ENCODE assay signal across 9 cellular contexts in the genomic region with DNA sequence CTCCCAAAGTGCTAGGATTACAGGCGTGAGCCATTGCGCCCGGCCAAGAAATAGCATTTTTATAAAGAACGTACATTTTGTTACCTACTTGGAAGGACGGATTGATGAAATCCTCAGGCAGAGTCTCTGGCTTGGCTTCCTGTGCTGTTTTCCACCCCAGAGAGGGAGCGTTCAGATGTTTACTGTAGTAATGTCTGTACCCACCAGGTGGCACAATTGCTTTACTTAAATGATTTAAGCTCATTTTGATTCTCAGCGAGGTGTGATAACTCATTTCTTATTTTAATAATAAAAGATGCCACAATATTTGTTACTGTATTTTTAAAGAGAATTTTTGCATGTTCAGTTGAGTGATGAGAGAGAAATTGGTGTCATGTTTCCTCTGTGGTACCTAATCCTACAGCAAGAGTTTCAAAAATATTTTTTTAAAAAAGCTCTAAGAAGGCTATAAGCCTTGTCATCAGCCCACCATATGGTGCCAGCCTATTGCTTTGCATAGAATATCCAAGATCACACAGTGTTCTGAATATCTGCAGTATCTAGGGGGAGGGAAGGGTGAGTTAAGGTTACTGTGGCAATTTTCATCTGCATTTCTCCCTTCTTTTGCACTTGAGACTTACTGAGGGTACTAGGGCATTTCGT.
DNase-seq lines count a peak whose midpoint lies in the region; ATAC-seq and TF ChIP-seq lines count a peak whose summit lies in the region.
"Had no signal": no experiment of that assay in that cellular context is flagged by ENCODE, and none has a peak within 500 bp of the region (broad histone marks: within the 10 kb centered on the region; RNA-seq: fewer than 3 reads in every experiment).

No MANE protein-coding gene starts in this region.

- H3K9me3 Mint-ChIP-seq in activated T-cell treated with anti-CD3 and anti-CD28 coated beads, Interleukin-2, amount 50 U/mL, for 72 hours = no peaks in the 10 kb centered on the region
- H3K9me3 Mint-ChIP-seq in type B pancreatic cell = no peaks in the 10 kb centered on the region
- H3K9me3 Mint-ChIP-seq: activated naive CD8-positive, alpha-beta T cell treated with anti-CD3 and anti-CD28 coated beads, Interleukin-2, amount 10 ng/mL, durations not matched to agents 7 days and 5 days had no signal

- ATAC-seq in activated T-cell treated with anti-CD3 and anti-CD28 coated beads, Interleukin-2, amount 50 U/mL, for 72 hours (replicated peaks in 1 of 2) = peak; percentile 54 to 61
- no peak for ATAC-seq in GM19452 (IDR thresholded peaks at IDR 0.05; ENCODE audit: unreplicated experiment)

- DNase-seq in DMS153 treated with DMSO at 0.1 percent for 48 hours (lab: John Stamatoyannopoulos, UW; ENCODE audit: unreplicated experiment) (peak; percentile 5), OCI-M1 (lab: John Stamatoyannopoulos, UW) (peak; percentile 84), foreskin fibroblast (peak; percentile 56 to 85), nucleus accumbens (lab: John Stamatoyannopoulos, UW) (peak in 32 of 56 donors; percentile 3 to 76 (median 21)), type B pancreatic cell (ENCODE audit: extremely low spot score, unreplicated experiment) (no peak)
- peak; percentile 82 for DNase-seq in Jurkat, Clone E6-1 (ENCODE audit: low read depth, low spot score)
- DNase-seq in activated T-cell treated with anti-CD3 and anti-CD28 coated beads, Interleukin-2, amount 50 U/mL, for 72 hours = peak; percentile 63 to 65
- DNase-seq: activated naive CD8-positive, alpha-beta T cell treated with anti-CD3 and anti-CD28 coated beads, Interleukin-2, amount 10 ng/mL, durations not matched to agents 7 days and 5 days had no signal

- H3K36me3 Mint-ChIP-seq in activated T-cell treated with anti-CD3 and anti-CD28 coated beads, Interleukin-2, amount 50 U/mL, for 72 hours (ENCODE audit: insufficient read depth in 2 of 2) = no peaks in the 10 kb centered on the region
- no peaks in the 10 kb centered on the region for H3K36me3 Mint-ChIP-seq in type B pancreatic cell

- no peaks in the 10 kb centered on the region for H3K27me3 Mint-ChIP-seq in activated T-cell treated with anti-CD3 and anti-CD28 coated beads, Interleukin-2, amount 50 U/mL, for 72 hours (ENCODE audit: low read depth)
- no peaks in the 10 kb centered on the region for H3K27me3 Mint-ChIP-seq in type B pancreatic cell
- H3K27me3 Mint-ChIP-seq: activated naive CD8-positive, alpha-beta T cell treated with anti-CD3 and anti-CD28 coated beads, Interleukin-2, amount 10 ng/mL, durations not matched to agents 7 days and 5 days had no signal

- H3K4me3 ChIP-seq in Jurkat, Clone E6-1 (ENCODE audit: low read length) = no peak overlapping the region
- H3K4me3 ChIP-seq in foreskin fibroblast (ENCODE audit: low read depth in 1 of 2, low read length in 2 of 2) = no peak overlapping the region

- H3K4me3 Mint-ChIP-seq in activated T-cell treated with anti-CD3 and anti-CD28 coated beads, Interleukin-2, amount 50 U/mL, for 72 hours = no peak overlapping the region
- H3K4me3 Mint-ChIP-seq in type B pancreatic cell = no peak overlapping the region
- H3K4me3 Mint-ChIP-seq: activated naive CD8-positive, alpha-beta T cell treated with anti-CD3 and anti-CD28 coated beads, Interleukin-2, amount 10 ng/mL, durations not matched to agents 7 days and 5 days had no signal

- peak; percentile 61 for TF ChIP-seq CTCF in foreskin fibroblast (IDR thresholded peaks at IDR 0.05; ENCODE audit: low read depth, low read length)
- peak; percentile 86 for TF ChIP-seq CTCF in type B pancreatic cell (conservative IDR thresholded peaks at IDR 0.05)

- H3K27ac Mint-ChIP-seq in activated T-cell treated with anti-CD3 and anti-CD28 coated beads, Interleukin-2, amount 50 U/mL, for 72 hours = no peak overlapping the region
- H3K27ac Mint-ChIP-seq in type B pancreatic cell = no peak overlapping the region
- H3K27ac Mint-ChIP-seq: activated naive CD8-positive, alpha-beta T cell treated with anti-CD3 and anti-CD28 coated beads, Interleukin-2, amount 10 ng/mL, durations not matched to agents 7 days and 5 days had no signal

- peaks cover 32% of the 10 kb centered on the region for H3K4me1 Mint-ChIP-seq in activated T-cell treated with anti-CD3 and anti-CD28 coated beads, Interleukin-2, amount 50 U/mL, for 72 hours (ENCODE audit: low read depth)
- peaks cover 49% of the 10 kb centered on the region for H3K4me1 Mint-ChIP-seq in type B pancreatic cell (ENCODE audit: unreplicated experiment)
